9 cellular contexts compared by ENCODE assay signal in genomic region chr12:123250471-123251383, GRCh38. TPM values are rescaled to one million over a fixed set of nuclear protein-coding genes. Genes with fewer than 3 reads are reported as not detected.
DNase-seq lines count a peak whose midpoint lies in the region; ATAC-seq and TF ChIP-seq lines count a peak whose summit lies in the region.
"Had no signal": no experiment of that assay in that cellular context is flagged by ENCODE, and none has a peak within 500 bp of the region (broad histone marks: within the 10 kb centered on the region; RNA-seq: fewer than 3 reads in every experiment).

No MANE protein-coding gene starts in this region.

- CTCF ChIA-PET in GM10248 (lab: Yijun Ruan, JAX) = interaction anchor here (1.3 to 4.6 kb wide), 2 partner anchors 8 to 12 kb away, joined by 3 to 31 read pairs; no protein-coding TSS in a partner anchor

- no peak for ATAC-seq in GM21786 (IDR thresholded peaks at IDR 0.05; ENCODE audit: unreplicated experiment)
- no peak for ATAC-seq in HG03108 (IDR thresholded peaks at IDR 0.05; ENCODE audit: unreplicated experiment)

- H3K4me1 ChIP-seq in colonic mucosa = no peaks in the 10 kb centered on the region
- H3K4me1 ChIP-seq in effector memory CD4-positive, alpha-beta T cell (ENCODE audit: control insufficient read depth, insufficient read depth, low read length, poor library complexity, severe bottlenecking) = peaks cover 5% of the 10 kb centered on the region

- no peak overlapping the region for H3K4me3 ChIP-seq in colonic mucosa
- no peak overlapping the region for H3K4me3 ChIP-seq in effector memory CD4-positive, alpha-beta T cell (ENCODE audit: insufficient read depth, low read depth, low read length, poor library complexity, severe bottlenecking)

- DNase-seq in H4 (ENCODE audit: low spot score) (peak; percentile 90), NCI-H2227 (lab: John Stamatoyannopoulos, UW; ENCODE audit: unreplicated experiment) (peak; percentile 54), colonic mucosa (peak; percentile 94), progenitor cell of endocrine pancreas (ENCODE audit: low spot score, unreplicated experiment) (no peak), GM10248 (ENCODE audit: extremely low spot score) (no peak)
- no peak for DNase-seq in effector memory CD4-positive, alpha-beta T cell

- H3K9me3 ChIP-seq in colonic mucosa = no peaks in the 10 kb centered on the region
- no peaks in the 10 kb centered on the region for H3K9me3 ChIP-seq in effector memory CD4-positive, alpha-beta T cell (ENCODE audit: control insufficient read depth, low read length)

- H3K9me3 Mint-ChIP-seq in progenitor cell of endocrine pancreas (ENCODE audit: low read depth) = peaks cover 23% of the 10 kb centered on the region

- no peaks in the 10 kb centered on the region for H3K36me3 ChIP-seq in colonic mucosa
- H3K36me3 ChIP-seq in effector memory CD4-positive, alpha-beta T cell (ENCODE audit: control insufficient read depth, insufficient read depth, low read length) = peaks cover 23% of the 10 kb centered on the region

- peaks cover 53% of the 10 kb centered on the region for H3K36me3 Mint-ChIP-seq in progenitor cell of endocrine pancreas (ENCODE audit: insufficient read depth)

- no peak overlapping the region for H3K4me3 Mint-ChIP-seq in progenitor cell of endocrine pancreas (ENCODE audit: low read depth)

- intact Hi-C loops in colonic mucosa (cut with DNase I) = no loop called here

- no peaks in the 10 kb centered on the region for H3K27me3 ChIP-seq in colonic mucosa
- no peaks in the 10 kb centered on the region for H3K27me3 ChIP-seq in effector memory CD4-positive, alpha-beta T cell (replicated peaks; ENCODE audit: control insufficient read depth, insufficient read depth, low read length, poor library complexity, severe bottlenecking)

- TF ChIP-seq CTCF in colonic mucosa (IDR thresholded peaks at IDR 0.05) = no peak
- no peak for TF ChIP-seq CTCF in progenitor cell of endocrine pancreas (IDR thresholded peaks at IDR 0.05; ENCODE audit: unreplicated experiment)
- TF ChIP-seq CTCF in GM10248 (IDR thresholded peaks at IDR 0.05; ENCODE audit: control extremely low read depth, extremely low read depth, low read depth, missing control alignments) = no peak

- peak overlapping the region; percentile 89 for H3K27ac Mint-ChIP-seq in progenitor cell of endocrine pancreas

- peaks cover 10% of the 10 kb centered on the region for H3K4me1 Mint-ChIP-seq in progenitor cell of endocrine pancreas (ENCODE audit: low read depth)

- H3K27ac ChIP-seq in colonic mucosa = peak overlapping the region; percentile 75
- H3K27ac ChIP-seq in effector memory CD4-positive, alpha-beta T cell (ENCODE audit: insufficient read depth, low read length, poor library complexity, severe bottlenecking) = no peak overlapping the region
- H3K27ac ChIP-seq: HL-60 had no signal

- peak overlapping the region; percentile 43 to 63 for H3K9ac ChIP-seq in colonic mucosa (ENCODE audit: low read depth in 2 of 2, low read length in 2 of 2)

- POLR2A ChIA-PET in GM10248 (lab: Yijun Ruan, JAX) = interaction anchor here (2.6 kb wide), 1 partner anchor 18 kb away, joined by 10 read pairs; the partner anchor contains the start of genes MPHOSPH9 and MTRFR

- no peaks in the 10 kb centered on the region for H3K27me3 Mint-ChIP-seq in progenitor cell of endocrine pancreas

RNA-seq across cellular contexts. Expression of gene MTRFR, which starts 17.5 kb away (rescaled TPM):
- 15.3 and 23.8 TPM in 2 replicates for total RNA-seq in H4 (2014; rRNA removed; shearing (Covaris generic))
- 10 to 100 TPM; 10.6 to 17.4 TPM for total RNA-seq in colonic mucosa
- 15.1 and 16.3 TPM in 2 replicates for total RNA-seq in progenitor cell of endocrine pancreas

RNA-seq across cellular contexts. Expression of gene MPHOSPH9, which starts 17.8 kb away (rescaled TPM):
- total RNA-seq in H4 (2014; rRNA removed; shearing (Covaris generic)) = 61.8 and 71.1 TPM in 2 replicates
- total RNA-seq in colonic mucosa = 10 to 100 TPM; 15.5 to 35.7 TPM
- total RNA-seq in progenitor cell of endocrine pancreas = 36.7 and 39.3 TPM in 2 replicates

RNA-seq across cellular contexts. Expression of gene CDK2AP1, which starts 20.9 kb away (rescaled TPM):
- total RNA-seq in H4 (2014; rRNA removed; shearing (Covaris generic)) = 287 and 344 TPM in 2 replicates
- 100 to 1,000 TPM in 1 of 2 donors, 10 to 100 TPM in 1; 65.6 to 101 TPM for total RNA-seq in colonic mucosa
- 182 and 184 TPM in 2 replicates for total RNA-seq in progenitor cell of endocrine pancreas

Comparison
In these comparisons a context has a peak if more than half of its experiments do, and no peak if none do; other contexts are left out.
1. DNase-seq: peak in H4 (single experiment), NCI-H2227 (single experiment) and colonic mucosa (single experiment); none in progenitor cell of endocrine pancreas (single experiment), GM10248 (single experiment) and effector memory CD4-positive, alpha-beta T cell (0 of 3).